In the genomic region with DNA sequence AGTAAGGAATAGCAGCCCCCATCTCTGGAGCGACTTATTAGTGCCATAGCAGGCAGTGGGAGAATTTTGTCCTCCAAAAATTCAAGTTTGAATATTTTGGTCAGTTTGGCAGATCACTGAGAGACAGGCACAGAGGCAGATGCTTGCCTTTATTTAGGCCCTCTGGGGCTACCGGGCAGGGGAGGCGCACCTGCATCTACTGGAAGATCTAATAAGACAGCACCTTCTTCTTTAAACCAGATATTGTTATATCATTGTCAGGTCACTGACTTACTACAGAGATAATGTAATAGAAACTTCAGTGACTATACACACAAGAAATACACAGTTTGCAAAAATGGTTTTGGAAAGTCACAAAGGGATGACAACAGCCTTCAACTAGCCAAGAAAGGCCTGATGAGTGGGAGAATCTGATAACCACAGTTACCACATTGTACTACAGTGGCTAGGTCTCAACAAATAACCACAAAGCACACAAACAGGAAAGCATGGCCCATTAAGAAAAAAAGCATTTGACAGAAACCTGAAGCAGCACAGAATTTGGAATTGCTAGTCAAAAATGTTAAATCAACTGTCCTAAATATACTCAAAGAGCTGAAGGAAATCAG, we compare ENCODE assay signal across 11 cellular contexts. TPM values are rescaled to one million over a fixed set of nuclear protein-coding genes. Genes with fewer than 3 reads are reported as not detected.
DNase-seq lines count a peak whose midpoint lies in the region; ATAC-seq and TF ChIP-seq lines count a peak whose summit lies in the region.
"Had no signal": no experiment of that assay in that cellular context is flagged by ENCODE, and none has a peak within 500 bp of the region (broad histone marks: within the 10 kb centered on the region; RNA-seq: fewer than 3 reads in every experiment).

No MANE protein-coding gene starts in this region.

- DNase-seq in activated T-cell treated with anti-CD3 and anti-CD28 coated beads, Interleukin-2, amount 50 U/mL, for 4 hours, result no peak
- no peak for DNase-seq in activated T-cell treated with anti-CD3 and anti-CD28 coated beads, Interleukin-2, amount 50 U/mL, for 1 hour
- no peak for DNase-seq in stimulated activated CD4-positive, alpha-beta T cell treated with anti-CD3 and anti-CD28 coated beads, Interleukin-4, amount 100 ng/mL, for 1 hour
- no peak for DNase-seq in germinal center (ENCODE audit: low spot score)
- no peak for DNase-seq in substantia nigra (lab: John Stamatoyannopoulos, UW)
- DNase-seq: naive B cell; stimulated activated naive CD4-positive, alpha-beta T cell had no signal

- H3K9me3 ChIP-seq in SU-DHL-6 (ENCODE audit: insufficient read depth, low read length), result peaks cover 9% of the 10 kb centered on the region; the same call in 1 of the 2 replicates

- peak overlapping the region; percentile 93 for H3K4me2 ChIP-seq in SU-DHL-6 (ENCODE audit: low read depth, low read length, poor library complexity, severe bottlenecking)
- H3K4me2 ChIP-seq: BLaER1 had no signal

- peaks cover 52% of the 10 kb centered on the region for H3K4me1 Mint-ChIP-seq in activated T-cell treated with anti-CD3 and anti-CD28 coated beads, Interleukin-2, amount 50 U/mL, for 4 hours (ENCODE audit: low read depth)
- peaks cover 57% of the 10 kb centered on the region for H3K4me1 Mint-ChIP-seq in stimulated activated naive CD8-positive, alpha-beta T cell treated with anti-CD3 and anti-CD28 coated beads, Interleukin-15, Interleukin-2, amounts not matched to agents 100 ng/mL and 50 ng/mL, for 24 hours (ENCODE audit: low read depth)

- H3K4me3 ChIP-seq in SU-DHL-6 (ENCODE audit: insufficient read depth, low read length, poor library complexity, severe bottlenecking), result peak overlapping the region; percentile 34
- H3K4me3 ChIP-seq: BLaER1 had no signal

- H3K9me3 Mint-ChIP-seq in activated T-cell treated with anti-CD3 and anti-CD28 coated beads, Interleukin-2, amount 50 U/mL, for 4 hours, result peaks cover 22% of the 10 kb centered on the region
- peaks cover 15% of the 10 kb centered on the region for H3K9me3 Mint-ChIP-seq in stimulated activated naive CD8-positive, alpha-beta T cell treated with anti-CD3 and anti-CD28 coated beads, Interleukin-15, Interleukin-2, amounts not matched to agents 100 ng/mL and 50 ng/mL, for 24 hours

- no peaks in the 10 kb centered on the region for H3K27me3 ChIP-seq in SU-DHL-6 (ENCODE audit: low read length)
- H3K27me3 ChIP-seq: BLaER1 had no signal

- H3K27me3 Mint-ChIP-seq in activated T-cell treated with anti-CD3 and anti-CD28 coated beads, Interleukin-2, amount 50 U/mL, for 4 hours (ENCODE audit: low read depth), result no peaks in the 10 kb centered on the region
- no peaks in the 10 kb centered on the region for H3K27me3 Mint-ChIP-seq in stimulated activated naive CD8-positive, alpha-beta T cell treated with anti-CD3 and anti-CD28 coated beads, Interleukin-15, Interleukin-2, amounts not matched to agents 100 ng/mL and 50 ng/mL, for 24 hours
- H3K27me3 Mint-ChIP-seq: naive B cell had no signal

- no peaks in the 10 kb centered on the region for H4K20me1 ChIP-seq in SU-DHL-6 (ENCODE audit: low read depth, low read length)

- H3K36me3 Mint-ChIP-seq in activated T-cell treated with anti-CD3 and anti-CD28 coated beads, Interleukin-2, amount 50 U/mL, for 4 hours (ENCODE audit: insufficient read depth), result peaks cover 30% of the 10 kb centered on the region
- H3K36me3 Mint-ChIP-seq in stimulated activated naive CD8-positive, alpha-beta T cell treated with anti-CD3 and anti-CD28 coated beads, Interleukin-15, Interleukin-2, amounts not matched to agents 100 ng/mL and 50 ng/mL, for 24 hours (ENCODE audit: low read depth), result peaks cover 39% of the 10 kb centered on the region

- peak overlapping the region; percentile 47 for H3K9ac ChIP-seq in SU-DHL-6 (ENCODE audit: low read length)
- H3K9ac ChIP-seq: BLaER1 had no signal

- peak; percentile 58 to 84 for ATAC-seq in activated T-cell treated with anti-CD3 and anti-CD28 coated beads, Interleukin-2, amount 50 U/mL, for 4 hours
- ATAC-seq in HG02840 (IDR thresholded peaks at IDR 0.05; ENCODE audit: low FRiP score, unreplicated experiment), result peak; percentile 62

- peak overlapping the region; percentile 37 for H3K4me3 Mint-ChIP-seq in activated T-cell treated with anti-CD3 and anti-CD28 coated beads, Interleukin-2, amount 50 U/mL, for 4 hours
- peak overlapping the region; percentile 6 for H3K4me3 Mint-ChIP-seq in stimulated activated naive CD8-positive, alpha-beta T cell treated with anti-CD3 and anti-CD28 coated beads, Interleukin-15, Interleukin-2, amounts not matched to agents 100 ng/mL and 50 ng/mL, for 24 hours

- H2AFZ ChIP-seq in SU-DHL-6 (ENCODE audit: low read depth, low read length, severe bottlenecking), result no peak overlapping the region

- H3K27ac ChIP-seq in SU-DHL-6 (ENCODE audit: low read depth, low read length) (peak overlapping the region; percentile 96), substantia nigra (ENCODE audit: low read depth, low read length, poor library complexity, severe bottlenecking) (no peak overlapping the region)
- H3K27ac ChIP-seq: BLaER1 had no signal

- H3K9me2 ChIP-seq in SU-DHL-6 (replicated peaks; ENCODE audit: insufficient read depth, low read length), result no peaks in the 10 kb centered on the region

- peaks cover 14% of the 10 kb centered on the region for H3K36me3 ChIP-seq in SU-DHL-6 (ENCODE audit: low read length)

- no peak for TF ChIP-seq CTCF in SU-DHL-6 (IDR thresholded peaks at IDR 0.05; ENCODE audit: insufficient read depth, low read length, poor library complexity, severe bottlenecking)

- H3K27ac Mint-ChIP-seq in stimulated activated naive CD8-positive, alpha-beta T cell treated with anti-CD3 and anti-CD28 coated beads, Interleukin-15, Interleukin-2, amounts not matched to agents 100 ng/mL and 50 ng/mL, for 24 hours, result peak overlapping the region; percentile 33

- peaks cover 32% of the 10 kb centered on the region for H3F3A ChIP-seq in SU-DHL-6 (ENCODE audit: insufficient read depth)

- peaks cover 96% of the 10 kb centered on the region for H3K79me2 ChIP-seq in SU-DHL-6 (ENCODE audit: insufficient read depth, low read length)

RNA-seq across cellular contexts. Expression of a gene that starts 56.8 kb away (rescaled TPM):
- total RNA-seq in activated T-cell treated with anti-CD3 and anti-CD28 coated beads, Interleukin-2, amount 50 U/mL, for 4 hours, result 10 to 100 TPM; 29.9 to 37.4 (median 35.8) TPM
